Comparison of ENCODE assay signal across 1 cellular context in the genomic region with DNA sequence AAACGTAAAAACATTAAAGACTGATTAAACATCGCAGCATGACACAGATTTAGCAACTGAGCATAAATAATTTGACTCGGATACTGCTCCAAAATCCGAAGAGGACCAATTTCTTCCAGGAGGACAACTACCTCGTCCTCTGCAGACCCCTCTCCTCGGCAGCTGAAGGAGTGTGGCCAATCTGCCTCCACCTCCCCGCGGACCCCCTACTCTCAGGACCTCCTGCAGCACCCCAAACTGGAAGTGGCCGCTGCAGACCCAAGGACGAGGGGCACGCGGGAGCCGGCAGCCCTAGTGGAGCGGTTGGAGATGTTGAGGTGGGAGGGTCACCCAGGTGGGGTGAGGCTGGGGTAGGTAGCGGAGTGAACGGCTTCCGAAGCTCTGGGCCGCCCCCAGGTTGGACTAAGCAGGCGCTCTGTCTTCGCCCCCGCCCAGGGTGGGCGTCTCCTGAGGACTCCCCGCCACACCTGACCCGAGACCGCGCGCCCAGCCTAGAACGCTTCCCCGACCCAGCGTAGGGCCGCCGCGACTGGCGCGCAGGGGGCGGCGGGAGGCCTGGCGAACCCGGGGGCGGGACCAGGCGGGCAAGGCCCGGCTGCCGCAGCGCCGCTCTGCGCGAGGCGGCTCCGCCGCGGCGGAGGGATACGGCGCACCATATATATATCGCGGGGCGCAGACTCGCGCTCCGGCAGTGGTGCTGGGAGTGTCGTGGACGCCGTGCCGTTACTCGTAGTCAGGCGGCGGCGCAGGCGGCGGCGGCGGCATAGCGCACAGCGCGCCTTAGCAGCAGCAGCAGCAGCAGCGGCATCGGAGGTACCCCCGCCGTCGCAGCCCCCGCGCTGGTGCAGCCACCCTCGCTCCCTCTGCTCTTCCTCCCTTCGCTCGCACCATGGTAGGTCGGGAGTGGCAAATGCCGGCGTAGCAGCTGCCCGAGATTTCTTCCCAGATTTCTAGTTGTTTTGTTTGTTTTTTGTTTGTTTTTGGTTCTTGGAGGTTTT.
TF ChIP-seq lines count a peak whose summit lies in the region.

CALM1 (plus strand) TSS at position 688 of the 998 bp plus-strand sequence; CDS start at position 890, 202 bp downstream.

TF ChIP-seq in H1, 55 proteins besides CTCF, POLR2A, EP300 and RAD21 (continued from another document):
- TF ChIP-seq, protein P1, sequence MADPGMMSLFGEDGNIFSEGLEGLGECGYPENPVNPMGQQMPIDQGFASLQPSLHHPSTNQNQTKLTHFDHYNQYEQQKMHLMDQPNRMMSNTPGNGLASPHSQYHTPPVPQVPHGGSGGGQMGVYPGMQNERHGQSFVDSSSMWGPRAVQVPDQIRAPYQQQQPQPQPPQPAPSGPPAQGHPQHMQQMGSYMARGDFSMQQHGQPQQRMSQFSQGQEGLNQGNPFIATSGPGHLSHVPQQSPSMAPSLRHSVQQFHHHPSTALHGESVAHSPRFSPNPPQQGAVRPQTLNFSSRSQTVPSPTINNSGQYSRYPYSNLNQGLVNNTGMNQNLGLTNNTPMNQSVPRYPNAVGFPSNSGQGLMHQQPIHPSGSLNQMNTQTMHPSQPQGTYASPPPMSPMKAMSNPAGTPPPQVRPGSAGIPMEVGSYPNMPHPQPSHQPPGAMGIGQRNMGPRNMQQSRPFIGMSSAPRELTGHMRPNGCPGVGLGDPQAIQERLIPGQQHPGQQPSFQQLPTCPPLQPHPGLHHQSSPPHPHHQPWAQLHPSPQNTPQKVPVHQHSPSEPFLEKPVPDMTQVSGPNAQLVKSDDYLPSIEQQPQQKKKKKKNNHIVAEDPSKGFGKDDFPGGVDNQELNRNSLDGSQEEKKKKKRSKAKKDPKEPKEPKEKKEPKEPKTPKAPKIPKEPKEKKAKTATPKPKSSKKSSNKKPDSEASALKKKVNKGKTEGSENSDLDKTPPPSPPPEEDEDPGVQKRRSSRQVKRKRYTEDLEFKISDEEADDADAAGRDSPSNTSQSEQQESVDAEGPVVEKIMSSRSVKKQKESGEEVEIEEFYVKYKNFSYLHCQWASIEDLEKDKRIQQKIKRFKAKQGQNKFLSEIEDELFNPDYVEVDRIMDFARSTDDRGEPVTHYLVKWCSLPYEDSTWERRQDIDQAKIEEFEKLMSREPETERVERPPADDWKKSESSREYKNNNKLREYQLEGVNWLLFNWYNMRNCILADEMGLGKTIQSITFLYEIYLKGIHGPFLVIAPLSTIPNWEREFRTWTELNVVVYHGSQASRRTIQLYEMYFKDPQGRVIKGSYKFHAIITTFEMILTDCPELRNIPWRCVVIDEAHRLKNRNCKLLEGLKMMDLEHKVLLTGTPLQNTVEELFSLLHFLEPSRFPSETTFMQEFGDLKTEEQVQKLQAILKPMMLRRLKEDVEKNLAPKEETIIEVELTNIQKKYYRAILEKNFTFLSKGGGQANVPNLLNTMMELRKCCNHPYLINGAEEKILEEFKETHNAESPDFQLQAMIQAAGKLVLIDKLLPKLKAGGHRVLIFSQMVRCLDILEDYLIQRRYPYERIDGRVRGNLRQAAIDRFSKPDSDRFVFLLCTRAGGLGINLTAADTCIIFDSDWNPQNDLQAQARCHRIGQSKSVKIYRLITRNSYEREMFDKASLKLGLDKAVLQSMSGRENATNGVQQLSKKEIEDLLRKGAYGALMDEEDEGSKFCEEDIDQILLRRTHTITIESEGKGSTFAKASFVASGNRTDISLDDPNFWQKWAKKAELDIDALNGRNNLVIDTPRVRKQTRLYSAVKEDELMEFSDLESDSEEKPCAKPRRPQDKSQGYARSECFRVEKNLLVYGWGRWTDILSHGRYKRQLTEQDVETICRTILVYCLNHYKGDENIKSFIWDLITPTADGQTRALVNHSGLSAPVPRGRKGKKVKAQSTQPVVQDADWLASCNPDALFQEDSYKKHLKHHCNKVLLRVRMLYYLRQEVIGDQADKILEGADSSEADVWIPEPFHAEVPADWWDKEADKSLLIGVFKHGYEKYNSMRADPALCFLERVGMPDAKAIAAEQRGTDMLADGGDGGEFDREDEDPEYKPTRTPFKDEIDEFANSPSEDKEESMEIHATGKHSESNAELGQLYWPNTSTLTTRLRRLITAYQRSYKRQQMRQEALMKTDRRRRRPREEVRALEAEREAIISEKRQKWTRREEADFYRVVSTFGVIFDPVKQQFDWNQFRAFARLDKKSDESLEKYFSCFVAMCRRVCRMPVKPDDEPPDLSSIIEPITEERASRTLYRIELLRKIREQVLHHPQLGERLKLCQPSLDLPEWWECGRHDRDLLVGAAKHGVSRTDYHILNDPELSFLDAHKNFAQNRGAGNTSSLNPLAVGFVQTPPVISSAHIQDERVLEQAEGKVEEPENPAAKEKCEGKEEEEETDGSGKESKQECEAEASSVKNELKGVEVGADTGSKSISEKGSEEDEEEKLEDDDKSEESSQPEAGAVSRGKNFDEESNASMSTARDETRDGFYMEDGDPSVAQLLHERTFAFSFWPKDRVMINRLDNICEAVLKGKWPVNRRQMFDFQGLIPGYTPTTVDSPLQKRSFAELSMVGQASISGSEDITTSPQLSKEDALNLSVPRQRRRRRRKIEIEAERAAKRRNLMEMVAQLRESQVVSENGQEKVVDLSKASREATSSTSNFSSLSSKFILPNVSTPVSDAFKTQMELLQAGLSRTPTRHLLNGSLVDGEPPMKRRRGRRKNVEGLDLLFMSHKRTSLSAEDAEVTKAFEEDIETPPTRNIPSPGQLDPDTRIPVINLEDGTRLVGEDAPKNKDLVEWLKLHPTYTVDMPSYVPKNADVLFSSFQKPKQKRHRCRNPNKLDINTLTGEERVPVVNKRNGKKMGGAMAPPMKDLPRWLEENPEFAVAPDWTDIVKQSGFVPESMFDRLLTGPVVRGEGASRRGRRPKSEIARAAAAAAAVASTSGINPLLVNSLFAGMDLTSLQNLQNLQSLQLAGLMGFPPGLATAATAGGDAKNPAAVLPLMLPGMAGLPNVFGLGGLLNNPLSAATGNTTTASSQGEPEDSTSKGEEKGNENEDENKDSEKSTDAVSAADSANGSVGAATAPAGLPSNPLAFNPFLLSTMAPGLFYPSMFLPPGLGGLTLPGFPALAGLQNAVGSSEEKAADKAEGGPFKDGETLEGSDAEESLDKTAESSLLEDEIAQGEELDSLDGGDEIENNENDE (IDR thresholded peaks at IDR 0.05; ENCODE audit: insufficient replicate concordance, low read length) = no peak
- TF ChIP-seq GTF2F1 (IDR thresholded peaks at IDR 0.05; ENCODE audit: borderline replicate concordance, low read depth, low read length) = peak; percentile 93
- no peak for TF ChIP-seq SAP30 (IDR thresholded peaks at IDR 0.05; ENCODE audit: insufficient read depth, insufficient replicate concordance, low read length)
